8 cellular contexts compared by ENCODE assay signal in the genomic region with DNA sequence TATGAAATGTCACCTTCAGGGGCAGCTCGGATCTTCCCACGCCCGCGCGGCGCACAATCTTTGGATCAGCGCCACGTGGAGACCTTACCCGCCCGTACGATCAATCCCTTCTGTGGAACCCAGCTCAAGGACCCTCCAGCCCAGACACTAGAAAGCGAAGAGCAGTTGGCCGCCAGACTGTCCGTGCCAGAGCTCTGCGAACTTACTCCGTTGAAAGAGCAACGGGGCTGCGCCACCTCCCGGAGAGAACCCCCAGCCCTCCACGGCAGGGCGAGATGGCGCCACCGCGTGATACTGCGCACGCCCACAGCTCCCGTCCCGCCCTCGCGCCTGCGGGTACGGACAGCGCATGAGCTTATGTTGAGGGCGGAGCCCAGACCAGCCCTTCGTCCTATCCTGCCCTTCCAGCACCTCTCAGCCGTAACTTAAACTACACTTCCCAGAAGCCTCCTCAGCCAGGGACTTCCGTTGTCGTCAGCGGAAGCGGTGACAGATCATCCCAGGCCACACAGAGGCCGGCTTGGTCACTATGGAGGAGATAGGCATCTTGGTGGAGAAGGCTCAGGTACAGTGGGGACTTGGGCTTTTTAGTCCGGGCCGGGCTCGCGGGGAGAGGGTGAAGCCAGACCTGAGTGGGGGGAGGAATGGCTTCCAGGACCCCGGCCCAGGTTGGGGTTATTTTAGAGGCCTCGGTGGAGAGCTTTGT. TPM values are rescaled to one million over a fixed set of nuclear protein-coding genes. Genes with fewer than 3 reads are reported as not detected.
DNase-seq lines count a peak whose midpoint lies in the region; ATAC-seq and TF ChIP-seq lines count a peak whose summit lies in the region.

A gene (plus strand): TSS at position 492 of the 706 bp plus-strand sequence. CDS start 38 bp downstream, at position 530.

- no peaks in the 10 kb centered on the region for H3K9me3 ChIP-seq in PC-9 (ENCODE audit: insufficient read depth, low read depth)
- no peaks in the 10 kb centered on the region for H3K9me3 ChIP-seq in mucosa of stomach (ENCODE audit: control insufficient read depth, low read length)

- H3K9ac ChIP-seq in mucosa of stomach (ENCODE audit: low read length): peak within 1 kb of the TSS; percentile 89

- DNase-seq in DMS153 treated with DMSO at 0.1 percent for 48 hours (lab: John Stamatoyannopoulos, UW; ENCODE audit: unreplicated experiment) (peak; percentile 88), PC-9 (peak; percentile 95 to 98), erythroblast (lab: John Stamatoyannopoulos, UW) (peak; percentile 99)
- DNase-seq in Jurkat, Clone E6-1 (ENCODE audit: low read depth, low spot score): peak; percentile 99
- DNase-seq in activated T-cell treated with anti-CD3 and anti-CD28 coated beads, Interleukin-2, amount 50 U/mL, for 24 hours: peak; percentile 99
- peak; percentile 95 for DNase-seq in stimulated activated CD8-positive, alpha-beta memory T cell treated with anti-CD3 and anti-CD28 coated beads, Interleukin-7, amount 100 ng/mL, for 24 hours (ENCODE audit: low read depth)

- POLR2A ChIA-PET in PC-9 (lab: Charles Lee; ENCODE audit: unreplicated experiment): interaction anchor here (0.5 to 1.0 kb wide), 10 partner anchors 21 to 567 kb away, joined by 3 to 16 read pairs (median 6); no protein-coding TSS in a partner anchor

- H3K79me2 ChIP-seq in PC-9 (ENCODE audit: low read depth): peaks cover 28% of the 10 kb centered on the region

- H3K4me1 Mint-ChIP-seq in activated T-cell treated with anti-CD3 and anti-CD28 coated beads, Interleukin-2, amount 50 U/mL, for 24 hours (ENCODE audit: low read depth): peaks cover 56% of the 10 kb centered on the region

- H3K27ac ChIP-seq in PC-9: peak within 1 kb of the TSS; percentile 71

- no peaks in the 10 kb centered on the region for H3K27me3 Mint-ChIP-seq in activated T-cell treated with anti-CD3 and anti-CD28 coated beads, Interleukin-2, amount 50 U/mL, for 24 hours

- H3K36me3 Mint-ChIP-seq in activated T-cell treated with anti-CD3 and anti-CD28 coated beads, Interleukin-2, amount 50 U/mL, for 24 hours (ENCODE audit: low read depth): peaks cover 74% of the 10 kb centered on the region

- no peaks in the 10 kb centered on the region for H3K9me3 Mint-ChIP-seq in activated T-cell treated with anti-CD3 and anti-CD28 coated beads, Interleukin-2, amount 50 U/mL, for 24 hours

- H3K4me2 ChIP-seq in PC-9: peak within 1 kb of the TSS; percentile 95

- intact Hi-C loops in PC-9 (cut with micrococcal nuclease; ENCODE audit: unreplicated experiment): loop anchor here (1.0 kb wide), 2 partner anchors 25 to 125 kb away; a partner anchor contains a TSS

- peak within 1 kb of the TSS; percentile 93 for H2AFZ ChIP-seq in PC-9

- H3K27ac Mint-ChIP-seq in activated T-cell treated with anti-CD3 and anti-CD28 coated beads, Interleukin-2, amount 50 U/mL, for 24 hours: peak within 1 kb of the TSS; percentile 98

- BruUV-seq in PC-9 (replicated peaks; lab: Mats Ljungman, UMichigan): no TSS peak

- H3K4me3 Mint-ChIP-seq in activated T-cell treated with anti-CD3 and anti-CD28 coated beads, Interleukin-2, amount 50 U/mL, for 24 hours: peak within 1 kb of the TSS; percentile 99

- peak; percentile 63 for TF ChIP-seq CTCF in PC-9 (conservative IDR thresholded peaks at IDR 0.05)

- no peaks in the 10 kb centered on the region for H4K20me1 ChIP-seq in PC-9 (ENCODE audit: insufficient read depth)

- H3K4me1 ChIP-seq in PC-9 (replicated peaks; ENCODE audit: insufficient read depth) (peaks cover 18% of the 10 kb centered on the region), mucosa of stomach (ENCODE audit: control insufficient read depth, insufficient read depth, low read length) (peaks cover 23% of the 10 kb centered on the region)

- ATAC-seq in GM21576 (IDR thresholded peaks at IDR 0.05; ENCODE audit: unreplicated experiment): peak; percentile 92

- TF ChIP-seq POLR2A in erythroblast (IDR thresholded peaks at IDR 0.05; ENCODE audit: low read length): peak; percentile 92

- H3K4me3 ChIP-seq in Jurkat, Clone E6-1 (ENCODE audit: low read length): peak within 1 kb of the TSS; percentile 75
- peak within 1 kb of the TSS; percentile 90 for H3K4me3 ChIP-seq in PC-9
- peak within 1 kb of the TSS; percentile 99 for H3K4me3 ChIP-seq in mucosa of stomach (ENCODE audit: low read length)

- CTCF ChIA-PET in PC-9 (lab: Charles Lee): interaction anchor here (1.0 to 1.4 kb wide), 3 partner anchors 124 to 297 kb away, joined by 3 to 5 read pairs (median 5); a partner anchor contains a TSS

- H3K27me3 ChIP-seq in PC-9 (ENCODE audit: insufficient read depth, low read depth) (no peaks in the 10 kb centered on the region), mucosa of stomach (ENCODE audit: control insufficient read depth, insufficient read depth, low read length) (no peaks in the 10 kb centered on the region)

- no peaks in the 10 kb centered on the region for H3K9me2 ChIP-seq in PC-9 (ENCODE audit: insufficient read depth)

- H3F3A ChIP-seq in PC-9 (ENCODE audit: insufficient read depth, low read depth): peaks cover 4% of the 10 kb centered on the region; the same call in 1 of the 2 replicates

- peaks cover 14% of the 10 kb centered on the region; the same call in 1 of the 2 replicates for H3K36me3 ChIP-seq in PC-9 (ENCODE audit: low read depth)
- peaks cover 7% of the 10 kb centered on the region for H3K36me3 ChIP-seq in mucosa of stomach (ENCODE audit: control insufficient read depth, insufficient read depth, low read length)

RNA-seq across cellular contexts. Expression of the gene that starts here (rescaled TPM):
- polyA plus RNA-seq in Jurkat, Clone E6-1 (2012; ENCODE audit: insufficient read depth, insufficient read length): 154 TPM
- total RNA-seq in PC-9 (2021): 82.8 and 110 TPM in 2 replicates

Comparison
In these comparisons a context has a peak if more than half of its experiments do, and no peak if none do; other contexts are left out.
1. Peak in every context shown above with its lines: DNase-seq, ATAC-seq, H3K4me3 ChIP-seq and H3K27ac ChIP-seq.